ENCODE assay signal across 1 cellular context in the genomic region with DNA sequence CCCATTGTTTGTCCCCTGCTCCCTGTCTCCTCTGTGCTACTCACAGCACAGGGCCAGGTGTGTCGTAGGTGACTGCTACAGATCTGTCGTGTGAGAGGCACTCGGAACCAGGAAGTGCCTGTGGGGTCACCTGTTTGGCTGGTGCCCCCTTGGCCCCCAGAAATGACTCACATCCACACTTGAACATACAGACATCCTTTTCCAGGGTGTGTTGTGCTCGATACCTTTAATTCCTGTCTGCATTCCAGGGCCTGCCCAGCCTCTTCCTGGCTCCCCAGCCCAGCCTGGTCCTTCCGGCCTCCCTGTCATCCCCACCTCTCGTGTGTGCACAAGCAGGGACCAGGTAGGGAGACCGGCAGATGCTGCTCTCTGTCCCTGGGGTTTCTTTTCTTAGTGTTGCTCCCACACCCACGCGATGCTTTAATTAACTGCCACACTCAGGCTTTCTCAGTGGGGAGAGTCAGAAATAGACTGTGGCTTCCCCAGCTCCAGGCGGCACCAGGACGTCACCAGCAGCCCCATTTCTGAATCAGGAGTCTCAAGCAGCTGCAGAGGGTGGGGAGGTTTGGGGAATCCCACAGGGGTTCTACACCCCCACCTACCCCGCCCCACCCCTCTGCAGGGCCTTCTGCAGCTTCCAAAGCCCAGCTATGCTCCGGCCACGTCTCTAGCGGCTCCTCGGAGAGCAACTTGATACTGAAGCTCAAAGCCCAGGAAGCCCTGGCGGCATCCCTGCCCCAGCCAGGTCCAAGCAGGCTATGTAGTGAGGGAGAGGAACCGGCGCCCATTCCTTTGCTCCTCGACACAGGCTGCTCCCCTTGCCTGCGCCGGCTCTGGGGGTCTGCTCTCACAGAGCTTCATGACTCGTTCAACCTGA.
TF ChIP-seq lines count a peak whose summit lies in the region.

No MANE protein-coding gene starts in this region.

TF ChIP-seq in IMR-90, 13 proteins besides CTCF, POLR2A, EP300 and RAD21 (continued from another document):
- TF ChIP-seq, protein P1, sequence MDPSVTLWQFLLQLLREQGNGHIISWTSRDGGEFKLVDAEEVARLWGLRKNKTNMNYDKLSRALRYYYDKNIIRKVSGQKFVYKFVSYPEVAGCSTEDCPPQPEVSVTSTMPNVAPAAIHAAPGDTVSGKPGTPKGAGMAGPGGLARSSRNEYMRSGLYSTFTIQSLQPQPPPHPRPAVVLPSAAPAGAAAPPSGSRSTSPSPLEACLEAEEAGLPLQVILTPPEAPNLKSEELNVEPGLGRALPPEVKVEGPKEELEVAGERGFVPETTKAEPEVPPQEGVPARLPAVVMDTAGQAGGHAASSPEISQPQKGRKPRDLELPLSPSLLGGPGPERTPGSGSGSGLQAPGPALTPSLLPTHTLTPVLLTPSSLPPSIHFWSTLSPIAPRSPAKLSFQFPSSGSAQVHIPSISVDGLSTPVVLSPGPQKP (IDR thresholded peaks at IDR 0.05; ENCODE audit: borderline replicate concordance, low read depth, low read length) = no peak
- no peak for TF ChIP-seq SMC3 (IDR thresholded peaks at IDR 0.05; ENCODE audit: low read depth, low read length)
- no peak for TF ChIP-seq NFE2L2 (IDR thresholded peaks at IDR 0.05; ENCODE audit: low read depth, low read length)
- TF ChIP-seq MAFK (IDR thresholded peaks at IDR 0.05; ENCODE audit: low read depth, low read length) = no peak
